In the genomic region with DNA sequence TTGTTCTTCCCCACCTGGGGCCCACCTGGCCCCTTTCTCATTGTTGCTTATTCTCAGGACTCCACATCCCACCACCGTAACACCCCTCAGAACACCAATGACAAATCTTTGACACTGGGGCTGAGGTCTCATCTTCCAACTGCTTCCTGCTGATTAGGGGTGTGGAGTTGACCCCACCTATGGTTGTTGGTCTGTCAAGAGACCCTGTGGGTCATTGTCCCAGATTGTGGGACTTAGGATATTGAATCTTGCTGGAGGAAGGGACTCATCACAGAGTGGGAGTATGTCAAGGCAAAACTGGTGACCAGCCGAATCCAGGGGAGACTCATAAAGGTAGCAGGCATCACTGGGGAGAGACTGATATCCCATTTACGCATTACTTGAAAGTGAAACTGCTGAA, we compare ENCODE assay signal across 1 cellular context.
TF ChIP-seq lines count a peak whose summit lies in the region.

No MANE protein-coding gene starts in this region.

TF ChIP-seq in WTC11, 78 proteins besides CTCF, POLR2A, EP300 and RAD21 (continued from another document):
- TF ChIP-seq, protein P1, sequence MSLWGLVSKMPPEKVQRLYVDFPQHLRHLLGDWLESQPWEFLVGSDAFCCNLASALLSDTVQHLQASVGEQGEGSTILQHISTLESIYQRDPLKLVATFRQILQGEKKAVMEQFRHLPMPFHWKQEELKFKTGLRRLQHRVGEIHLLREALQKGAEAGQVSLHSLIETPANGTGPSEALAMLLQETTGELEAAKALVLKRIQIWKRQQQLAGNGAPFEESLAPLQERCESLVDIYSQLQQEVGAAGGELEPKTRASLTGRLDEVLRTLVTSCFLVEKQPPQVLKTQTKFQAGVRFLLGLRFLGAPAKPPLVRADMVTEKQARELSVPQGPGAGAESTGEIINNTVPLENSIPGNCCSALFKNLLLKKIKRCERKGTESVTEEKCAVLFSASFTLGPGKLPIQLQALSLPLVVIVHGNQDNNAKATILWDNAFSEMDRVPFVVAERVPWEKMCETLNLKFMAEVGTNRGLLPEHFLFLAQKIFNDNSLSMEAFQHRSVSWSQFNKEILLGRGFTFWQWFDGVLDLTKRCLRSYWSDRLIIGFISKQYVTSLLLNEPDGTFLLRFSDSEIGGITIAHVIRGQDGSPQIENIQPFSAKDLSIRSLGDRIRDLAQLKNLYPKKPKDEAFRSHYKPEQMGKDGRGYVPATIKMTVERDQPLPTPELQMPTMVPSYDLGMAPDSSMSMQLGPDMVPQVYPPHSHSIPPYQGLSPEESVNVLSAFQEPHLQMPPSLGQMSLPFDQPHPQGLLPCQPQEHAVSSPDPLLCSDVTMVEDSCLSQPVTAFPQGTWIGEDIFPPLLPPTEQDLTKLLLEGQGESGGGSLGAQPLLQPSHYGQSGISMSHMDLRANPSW (CRISPR knock-in tag; conservative IDR thresholded peaks at IDR 0.05; ENCODE audit: low read depth): no peak
- TF ChIP-seq ZNF416 (CRISPR knock-in tag; IDR thresholded peaks at IDR 0.05) (no peak), E2F4 (CRISPR knock-in tag; IDR thresholded peaks at IDR 0.05; ENCODE audit: borderline replicate concordance, low read depth) (no peak), ZNF281 (CRISPR knock-in tag; IDR thresholded peaks at IDR 0.05) (no peak), PRRX2 (CRISPR knock-in tag; IDR thresholded peaks at IDR 0.05) (no peak)
TF ChIP-seq in WTC11: peak in this region for 0.
